In genomic region chr11:15525582-15525981, GRCh38 we compare ENCODE assay signal across 24 cellular contexts.
"Had no signal": no experiment of that assay in that cellular context is flagged by ENCODE, and none has a peak within 500 bp of the region (broad histone marks: within the 10 kb centered on the region; RNA-seq: fewer than 3 reads in every experiment).

No MANE protein-coding gene starts in this region.

- H3K27me3 ChIP-seq: adrenal gland, body of pancreas, breast epithelium, MG63, SJSA1 had no signal

- ATAC-seq: activated CD8-positive, alpha-beta T cell treated with anti-CD3 and anti-CD28 coated beads, Interleukin-2, amount 10 ng/mL, durations not matched to agents 7 days and 5 days; activated naive CD4-positive, alpha-beta T cell treated with anti-CD3 and anti-CD28 coated beads, Interleukin-2, amount 50 U/mL, for 72 hours; body of pancreas; Panc1 had no signal

- DNase-seq: activated CD4-positive, alpha-beta T cell treated with anti-CD3 and anti-CD28 coated beads, Interleukin-2, amount 10 ng/mL, durations not matched to agents 24 days and 14 days; activated CD4-positive, alpha-beta T cell treated with anti-CD3 and anti-CD28 coated beads, Interleukin-2, amount 50 U/mL, for 48 hours; activated CD8-positive, alpha-beta T cell treated with anti-CD3 and anti-CD28 coated beads, Interleukin-2, amount 10 ng/mL, durations not matched to agents 7 days and 5 days; activated gamma-delta T cell treated with Interleukin-2 at 50 U/mL for 16 hours; activated naive CD4-positive, alpha-beta T cell treated with anti-CD3 and anti-CD28 coated beads for 36 hours; activated T-cell treated with anti-CD3 and anti-CD28 coated beads, Interleukin-2, amount 50 U/mL, for 24 hours; adrenal gland; Karpas-422; MG63; NCI-H1048; NCI-H1417; NCI-H146; NCI-H187; NCI-H2081 treated with DMSO at 0.1 percent for 48 hours; NCI-H345; NCI-H526; NCI-H774; SHP77; SK-N-SH had no signal

- H3K27ac ChIP-seq: adrenal gland, body of pancreas, breast epithelium, SJSA1 had no signal

- H3K9me3 ChIP-seq: MG63, SJSA1 had no signal

- H3K4me1 ChIP-seq: adrenal gland, body of pancreas, breast epithelium, SJSA1 had no signal

- H3K36me3 ChIP-seq: adrenal gland, breast epithelium, MG63, SJSA1 had no signal

- H3K4me3 ChIP-seq: adrenal gland, body of pancreas, breast epithelium, MG63, SJSA1 had no signal
